ENCODE assay signal across 31 cellular contexts in genomic region chr3:16026753-16027152, GRCh38.
DNase-seq lines count a peak whose midpoint lies in the region; ATAC-seq and TF ChIP-seq lines count a peak whose summit lies in the region.
"Had no signal": no experiment of that assay in that cellular context is flagged by ENCODE, and none has a peak within 500 bp of the region (broad histone marks: within the 10 kb centered on the region; RNA-seq: fewer than 3 reads in every experiment).

No MANE protein-coding gene starts in this region.

- WGBS in psoas muscle, 3 donors: 0 to 4% (median 4%) methylated on average over 3 of the region's 3 CpGs
- 28 to 36% methylated on average over 3 of the region's 3 CpGs for WGBS in esophagus squamous epithelium, 2 donors

- 0 out of 2 replicates have a peak overlapping the region, but pooled peaks have one; percentile 16 for H3K4me2 ChIP-seq in PC-9

- TF ChIP-seq POLR2A in esophagus squamous epithelium (IDR thresholded peaks at IDR 0.05): no peak

- H3K27me3 ChIP-seq in PC-9 (ENCODE audit: insufficient read depth, low read depth): no peaks in the 10 kb centered on the region
- H3K27me3 ChIP-seq in psoas muscle (ENCODE audit: insufficient read depth in 3 of 3, low read length in 2 of 3): no peaks in the 10 kb centered on the region
- peaks cover 0 to 4% (median 0%) of the 10 kb centered on the region in 4 donors for H3K27me3 ChIP-seq in esophagus squamous epithelium
- H3K27me3 ChIP-seq: adrenal gland, brain microvascular endothelial cell, gastroesophageal sphincter, left lung had no signal

- no peaks in the 10 kb centered on the region for H4K20me1 ChIP-seq in PC-9 (ENCODE audit: insufficient read depth)

- BruUV-seq in PC-9 (replicated peaks; lab: Mats Ljungman, UMichigan): no TSS peak

- no peak overlapping the region for H2AFZ ChIP-seq in PC-9

- H3K4me1 ChIP-seq in PC-9 (replicated peaks; ENCODE audit: insufficient read depth) (no peaks in the 10 kb centered on the region), psoas muscle (peaks cover 41% of the 10 kb centered on the region), esophagus squamous epithelium (no peaks in the 10 kb centered on the region)
- H3K4me1 ChIP-seq: adrenal gland, gastroesophageal sphincter, left lung had no signal

- H3K36me3 ChIP-seq in PC-9 (ENCODE audit: low read depth) (no peaks in the 10 kb centered on the region), psoas muscle (ENCODE audit: insufficient read depth in 1 of 2, low read depth in 1 of 2) (no peaks in the 10 kb centered on the region), esophagus squamous epithelium (no peaks in the 10 kb centered on the region)
- H3K36me3 ChIP-seq: adrenal gland, brain microvascular endothelial cell, gastroesophageal sphincter, left lung, thoracic aorta had no signal

- TF ChIP-seq CTCF in PC-9 (conservative IDR thresholded peaks at IDR 0.05): no peak
- TF ChIP-seq CTCF in fibroblast of mammary gland (conservative IDR thresholded peaks at IDR 0.05; ENCODE audit: control insufficient read depth, insufficient read depth, low read depth, low read length): no peak
- TF ChIP-seq CTCF in psoas muscle (IDR thresholded peaks at IDR 0.05): no peak
- TF ChIP-seq CTCF in esophagus squamous epithelium (IDR thresholded peaks at IDR 0.05): no peak

- H3K27ac ChIP-seq in PC-9 (no peak overlapping the region), psoas muscle (peak overlapping the region; percentile 78), esophagus squamous epithelium (no peak overlapping the region)
- H3K27ac ChIP-seq: adrenal gland, brain microvascular endothelial cell, epithelial cell of prostate, gastroesophageal sphincter, left lung, skin epidermis, thoracic aorta had no signal

- POLR2A ChIA-PET in PC-9 (lab: Charles Lee; ENCODE audit: unreplicated experiment): no interaction called here

- peak; percentile 57 to 93 (median 82) for ATAC-seq in psoas muscle
- no peak for ATAC-seq in GM18511 (IDR thresholded peaks at IDR 0.05; ENCODE audit: unreplicated experiment)
- ATAC-seq: activated CD8-positive, alpha-beta memory T cell treated with anti-CD3 and anti-CD28 coated beads, Interleukin-2, amount 10 ng/mL, durations not matched to agents 7 days and 5 days; activated T-cell treated with anti-CD3 and anti-CD28 coated beads, Interleukin-2, amount 50 U/mL, for 72 hours; gastroesophageal sphincter; left lung had no signal

- CTCF ChIA-PET in PC-9 (lab: Charles Lee): no interaction called here

- H3K4me3 ChIP-seq in PC-9 (no peak overlapping the region), fibroblast of mammary gland (ENCODE audit: control insufficient read depth, low read depth, low read length) (no peak overlapping the region), psoas muscle (peak overlapping the region; percentile 46), esophagus squamous epithelium (no peak overlapping the region)
- H3K4me3 ChIP-seq: adrenal gland, gastroesophageal sphincter, left lung, skin epidermis, thoracic aorta had no signal

- no peaks in the 10 kb centered on the region for H3K9me2 ChIP-seq in PC-9 (ENCODE audit: insufficient read depth)

- intact Hi-C loops in PC-9 (cut with micrococcal nuclease; ENCODE audit: unreplicated experiment): no loop called here
- intact Hi-C loops in psoas muscle (cut with DNase I): no loop called here
- intact Hi-C loops in esophagus squamous epithelium (cut with DNase I): no loop called here

- peak; percentile 26 for DNase-seq in EH (ENCODE audit: low read depth)
- DNase-seq in PC-9: no peak
- DNase-seq in fibroblast of mammary gland (ENCODE audit: low read depth): peak; percentile 15
- no peak for DNase-seq in psoas muscle
- DNase-seq in NCI-H69 (lab: John Stamatoyannopoulos, UW): no peak
- no peak for DNase-seq in esophagus squamous epithelium (lab: John Stamatoyannopoulos, UW)
- no peak for DNase-seq in activated CD4-positive, alpha-beta T cell treated with anti-CD3 and anti-CD28 coated beads for 1 hour
- DNase-seq: activated CD4-positive, alpha-beta T cell treated with anti-CD3 and anti-CD28 coated beads, Interleukin-2, amount 50 U/mL, for 1 hour; activated CD8-positive, alpha-beta memory T cell treated with anti-CD3 and anti-CD28 coated beads, Interleukin-2, amount 10 ng/mL, durations not matched to agents 7 days and 5 days; activated naive CD4-positive, alpha-beta T cell treated with Interleukin-2 at 50 U/mL for 16 hours; activated T-cell treated with anti-CD3 and anti-CD28 coated beads, Interleukin-2, amount 50 U/mL, for 72 hours; adrenal gland; brain microvascular endothelial cell; effector CD4-positive, alpha-beta T cell; GF-D8; H9; hippocampal formation; Kasumi-1; left lung; mesenchymal stem cell; NCI-H1048; NCI-H1694 treated with DMSO at 0.1 percent for 48 hours; nucleus accumbens; SHP77; SW 1271; T-helper 9 cell had no signal

- no peaks in the 10 kb centered on the region for H3K79me2 ChIP-seq in PC-9 (ENCODE audit: low read depth)

- H3K9me3 ChIP-seq in PC-9 (ENCODE audit: insufficient read depth, low read depth) (no peaks in the 10 kb centered on the region), psoas muscle (no peaks in the 10 kb centered on the region), esophagus squamous epithelium (no peaks in the 10 kb centered on the region)
- H3K9me3 ChIP-seq: adrenal gland, gastroesophageal sphincter, left lung, thoracic aorta had no signal

- no peaks in the 10 kb centered on the region for H3F3A ChIP-seq in PC-9 (ENCODE audit: insufficient read depth, low read depth)

Comparison
In these comparisons a context has a peak if more than half of its experiments do, and no peak if none do; other contexts are left out.
1. DNase-seq: peak in EH (single experiment) and fibroblast of mammary gland (single experiment); none in PC-9 (0 of 2), psoas muscle (0 of 2), NCI-H69 (single experiment), esophagus squamous epithelium (single experiment) and activated CD4-positive, alpha-beta T cell treated with anti-CD3 and anti-CD28 coated beads for 1 hour (single experiment).